Comparison of ENCODE assay signal across 1 cellular context in the genomic region with DNA sequence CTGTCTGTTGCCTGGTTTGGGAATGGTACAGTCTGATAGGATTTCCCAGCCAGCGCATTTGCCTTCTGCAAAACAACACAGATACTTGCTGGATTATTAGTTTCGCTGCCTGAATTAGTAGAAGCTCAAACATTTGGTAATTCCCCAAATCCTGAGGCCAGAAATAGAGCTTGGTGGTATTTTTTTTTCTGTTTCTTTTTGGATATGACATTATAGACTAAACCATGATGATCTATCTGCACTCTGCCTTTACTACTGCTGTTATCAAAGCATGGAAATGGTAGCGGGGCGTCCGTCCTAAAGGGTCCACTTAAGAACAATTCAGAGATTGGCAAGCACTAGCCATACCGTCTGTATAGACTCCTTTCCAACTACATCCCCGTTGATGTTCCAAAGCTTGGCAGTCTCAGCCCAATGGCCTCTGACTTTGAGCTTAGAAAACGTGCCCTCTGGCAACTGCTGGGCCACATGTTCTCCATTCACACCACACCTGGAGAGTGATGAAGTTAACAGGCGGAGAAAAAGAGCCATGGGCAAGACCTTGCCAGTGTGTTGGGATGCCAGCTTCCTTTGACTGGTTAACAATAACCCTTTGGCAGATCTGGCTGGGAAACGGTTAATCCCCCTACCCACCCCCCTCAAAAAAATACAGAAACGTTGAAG.
TF ChIP-seq lines count a peak whose summit lies in the region.

No MANE protein-coding gene starts in this region.

TF ChIP-seq in IMR-90, 13 proteins besides CTCF, POLR2A, EP300 and RAD21:
- no peak for TF ChIP-seq SMC3 (IDR thresholded peaks at IDR 0.05; ENCODE audit: low read depth, low read length)
- TF ChIP-seq MAFK (IDR thresholded peaks at IDR 0.05; ENCODE audit: low read depth, low read length), result no peak
- no peak for TF ChIP-seq MAZ (IDR thresholded peaks at IDR 0.05; ENCODE audit: borderline replicate concordance, low read depth, low read length)
- no peak for TF ChIP-seq FOS (IDR thresholded peaks at IDR 0.05; ENCODE audit: low read depth, low read length)
- TF ChIP-seq RCOR1 (IDR thresholded peaks at IDR 0.05; ENCODE audit: insufficient replicate concordance, low read length), result no peak
- TF ChIP-seq CHD1 (IDR thresholded peaks at IDR 0.05; ENCODE audit: low read depth, low read length), result no peak
- no peak for TF ChIP-seq RFX5 (IDR thresholded peaks at IDR 0.05; ENCODE audit: low read depth, low read length)
- no peak for TF ChIP-seq NFE2L2 (IDR thresholded peaks at IDR 0.05; ENCODE audit: low read depth, low read length)
- TF ChIP-seq, protein P1, sequence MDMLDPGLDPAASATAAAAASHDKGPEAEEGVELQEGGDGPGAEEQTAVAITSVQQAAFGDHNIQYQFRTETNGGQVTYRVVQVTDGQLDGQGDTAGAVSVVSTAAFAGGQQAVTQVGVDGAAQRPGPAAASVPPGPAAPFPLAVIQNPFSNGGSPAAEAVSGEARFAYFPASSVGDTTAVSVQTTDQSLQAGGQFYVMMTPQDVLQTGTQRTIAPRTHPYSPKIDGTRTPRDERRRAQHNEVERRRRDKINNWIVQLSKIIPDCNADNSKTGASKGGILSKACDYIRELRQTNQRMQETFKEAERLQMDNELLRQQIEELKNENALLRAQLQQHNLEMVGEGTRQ (IDR thresholded peaks at IDR 0.05; ENCODE audit: low read depth, low read length), result no peak
- TF ChIP-seq, protein P2, sequence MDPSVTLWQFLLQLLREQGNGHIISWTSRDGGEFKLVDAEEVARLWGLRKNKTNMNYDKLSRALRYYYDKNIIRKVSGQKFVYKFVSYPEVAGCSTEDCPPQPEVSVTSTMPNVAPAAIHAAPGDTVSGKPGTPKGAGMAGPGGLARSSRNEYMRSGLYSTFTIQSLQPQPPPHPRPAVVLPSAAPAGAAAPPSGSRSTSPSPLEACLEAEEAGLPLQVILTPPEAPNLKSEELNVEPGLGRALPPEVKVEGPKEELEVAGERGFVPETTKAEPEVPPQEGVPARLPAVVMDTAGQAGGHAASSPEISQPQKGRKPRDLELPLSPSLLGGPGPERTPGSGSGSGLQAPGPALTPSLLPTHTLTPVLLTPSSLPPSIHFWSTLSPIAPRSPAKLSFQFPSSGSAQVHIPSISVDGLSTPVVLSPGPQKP (IDR thresholded peaks at IDR 0.05; ENCODE audit: borderline replicate concordance, low read depth, low read length), result no peak
